8 cellular contexts compared by ENCODE assay signal in genomic region chr6:34249469-34250370, GRCh38. TPM values are rescaled to one million over a fixed set of nuclear protein-coding genes. Genes with fewer than 3 reads are reported as not detected.
DNase-seq lines count a peak whose midpoint lies in the region; ATAC-seq and TF ChIP-seq lines count a peak whose summit lies in the region.

No MANE protein-coding gene starts in this region.

- H3K36me3 ChIP-seq in breast epithelium (no peaks in the 10 kb centered on the region), lower lobe of right lung (no peaks in the 10 kb centered on the region), upper lobe of right lung (no peaks in the 10 kb centered on the region)

- H3K4me3 ChIP-seq in AG04450 (ENCODE audit: low read depth, low read length) (peak overlapping the region; percentile 78), breast epithelium (peak overlapping the region; percentile 71 to 83 (median 71)), lower lobe of right lung (peak overlapping the region; percentile 83), upper lobe of right lung (peak overlapping the region; percentile 96)

- H3K27ac ChIP-seq in AG04450 (ENCODE audit: low read depth, low read length) (no peak overlapping the region), breast epithelium (peak overlapping the region; percentile 90 to 92), lower lobe of right lung (peak overlapping the region; percentile 81), upper lobe of right lung (peak overlapping the region; percentile 93)

- intact Hi-C loops in breast epithelium (cut with DNase I; ENCODE audit: low total_unique reads), result loop anchor here (5.0 kb wide), 1 partner anchor 348 kb away; no protein-coding TSS in a partner anchor
- intact Hi-C loops in lower lobe of right lung (cut with DNase I), result no loop called here
- intact Hi-C loops in upper lobe of right lung (cut with DNase I), result loop anchor here (10.0 kb wide), 1 partner anchor 165 kb away; no protein-coding TSS in a partner anchor

- CTCF ChIA-PET in AG04450 (lab: Charles Lee), result interaction anchor here (0.6 to 3.6 kb wide), 48 partner anchors 9 to 400 kb away, joined by 3 to 39 read pairs (median 4); partner anchors contain the start of gene RPS10

- H3K9me3 ChIP-seq in AG04450 (ENCODE audit: control insufficient read depth, insufficient read depth, low read length) (no peaks in the 10 kb centered on the region; the same call in 1 of the 2 replicates), breast epithelium (no peaks in the 10 kb centered on the region), lower lobe of right lung (no peaks in the 10 kb centered on the region), upper lobe of right lung (no peaks in the 10 kb centered on the region)

- peak; percentile 32 for ATAC-seq in GM19351 (IDR thresholded peaks at IDR 0.05; ENCODE audit: unreplicated experiment)
- ATAC-seq in HG03457 (IDR thresholded peaks at IDR 0.05; ENCODE audit: unreplicated experiment), result peak; percentile 24
- ATAC-seq in lower lobe of right lung, result peak; percentile 63 to 66
- ATAC-seq in upper lobe of right lung, result peak; percentile 57

- H3K27me3 ChIP-seq in AG04450 (ENCODE audit: control insufficient read depth, insufficient read depth, low read length) (no peaks in the 10 kb centered on the region), breast epithelium (no peaks in the 10 kb centered on the region), lower lobe of right lung (ENCODE audit: low read depth) (no peaks in the 10 kb centered on the region), upper lobe of right lung (no peaks in the 10 kb centered on the region)

- peaks cover 0 to 9% of the 10 kb centered on the region in 2 donors for H3K4me1 ChIP-seq in breast epithelium
- peaks cover 22% of the 10 kb centered on the region for H3K4me1 ChIP-seq in lower lobe of right lung
- H3K4me1 ChIP-seq in upper lobe of right lung, result peaks cover 15% of the 10 kb centered on the region

- POLR2A ChIA-PET in AG04450 (lab: Yijun Ruan, JAX), result interaction anchor here (0.7 to 1.8 kb wide), 11 partner anchors 13 to 360 kb away, joined by 3 to 12 read pairs (median 3); partner anchors contain the start of genes HMGA1 and RPS10

- TF ChIP-seq CTCF in AG04450 (IDR thresholded peaks at IDR 0.05; ENCODE audit: low read depth, low read length) (no peak), breast epithelium (IDR thresholded peaks at IDR 0.05) (no peak), lower lobe of right lung (IDR thresholded peaks at IDR 0.05) (no peak), upper lobe of right lung (IDR thresholded peaks at IDR 0.05) (no peak)

- TF ChIP-seq POLR2A in breast epithelium (IDR thresholded peaks at IDR 0.05), result no peak

- DNase-seq in AG04450 (ENCODE audit: low read depth, low spot score) (no peak), breast epithelium (ENCODE audit: low spot score in 2 of 2) (no peak), lower lobe of right lung (peak; percentile 34), upper lobe of right lung (no peak), NOMO-1 treated with DMSO at 0.1 percent for 48 hours (lab: John Stamatoyannopoulos, UW; ENCODE audit: unreplicated experiment) (no peak), NCI-H1105 treated with DMSO at 0.1 percent for 48 hours (lab: John Stamatoyannopoulos, UW) (no peak)

RNA-seq across cellular contexts. Expression of gene SMIM29, which starts 0.9 kb away (rescaled TPM):
- polyA plus RNA-seq in AG04450 (2011; rRNA removed), result 11.3 and 17.2 TPM in 2 replicates
- 12.6 and 16.0 TPM in 2 replicates for polyA minus RNA-seq in AG04450 (2011; rRNA and poly(A)+ RNA removed)
- 10 to 100 TPM; 22.0 to 25.3 (median 22.8) TPM for total RNA-seq in breast epithelium
- 29.8 TPM for total RNA-seq in lower lobe of right lung
- 32.6 TPM for total RNA-seq in upper lobe of right lung

RNA-seq across cellular contexts. Expression of gene HMGA1, which starts 13.0 kb away (rescaled TPM):
- polyA plus RNA-seq in AG04450 (2011; rRNA removed), result 142 and 197 TPM in 2 replicates
- 127 and 146 TPM in 2 replicates for polyA minus RNA-seq in AG04450 (2011; rRNA and poly(A)+ RNA removed)
- total RNA-seq in breast epithelium, result 10 to 100 TPM; 10.9 to 20.9 (median 12.8) TPM
- 63.5 TPM for total RNA-seq in lower lobe of right lung
- 54.7 TPM for total RNA-seq in upper lobe of right lung
